In the genomic region with DNA sequence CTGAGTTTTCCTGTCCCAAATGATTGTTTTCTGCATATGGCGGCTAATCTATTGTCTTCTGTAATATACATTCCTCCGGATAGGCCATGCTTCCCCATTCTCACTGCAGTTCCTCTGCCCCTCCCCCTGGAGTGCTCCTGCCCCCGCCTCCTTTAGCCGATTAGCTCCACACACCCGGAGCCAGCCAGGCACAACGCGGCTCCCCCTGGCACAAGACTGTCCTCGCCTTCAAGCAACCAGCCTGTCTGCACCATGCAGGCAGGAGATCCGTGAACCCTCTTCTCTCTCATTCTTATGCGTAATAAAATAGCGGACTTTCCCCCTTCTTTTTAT, we compare ENCODE assay signal across 8 cellular contexts. TPM values are rescaled to one million over a fixed set of nuclear protein-coding genes. Genes with fewer than 3 reads are reported as not detected.
DNase-seq lines count a peak whose midpoint lies in the region; ATAC-seq, FAIRE-seq and TF ChIP-seq lines count a peak whose summit lies in the region.

No MANE protein-coding gene starts in this region.

- intact Hi-C loops in PC-9 (cut with micrococcal nuclease; ENCODE audit: unreplicated experiment): loop anchor here (5.0 kb wide), 1 partner anchor 62 kb away; no protein-coding TSS in a partner anchor
- intact Hi-C loops in posterior cingulate gyrus (cut with DNase I): no loop called here
- intact Hi-C loops in activated CD4-positive, alpha-beta T cell treated with anti-CD3 and anti-CD28 coated beads, Interleukin-2, amount 10 ng/mL, durations not matched to agents 24 days and 14 days (cut with micrococcal nuclease): no loop called here

- no peaks in the 10 kb centered on the region for H3K9me3 ChIP-seq in PC-9 (ENCODE audit: insufficient read depth, low read depth)

- peaks cover 2% of the 10 kb centered on the region for H3K36me3 Mint-ChIP-seq in activated CD4-positive, alpha-beta T cell treated with anti-CD3 and anti-CD28 coated beads, Interleukin-2, amount 10 ng/mL, durations not matched to agents 24 days and 14 days (ENCODE audit: low read depth)

- no peaks in the 10 kb centered on the region for H3K9me2 ChIP-seq in PC-9 (ENCODE audit: insufficient read depth)

- H3K27ac ChIP-seq in PC-9: no peak overlapping the region

- peaks cover 20% of the 10 kb centered on the region; the same call in 1 of the 2 replicates for H3F3A ChIP-seq in PC-9 (ENCODE audit: insufficient read depth, low read depth)

- peak overlapping the region; percentile 79 for H3K4me2 ChIP-seq in PC-9

- POLR2A ChIA-PET in PC-9 (lab: Charles Lee; ENCODE audit: unreplicated experiment): interaction anchor here (0.6 to 0.7 kb wide), 2 partner anchors 9 to 78 kb away, joined by 6 to 16 read pairs; no protein-coding TSS in a partner anchor

- CTCF ChIA-PET in PC-9 (lab: Charles Lee): interaction anchor here (0.7 to 0.8 kb wide), 2 partner anchors 14 to 16 kb away, joined by 3 to 4 read pairs; no protein-coding TSS in a partner anchor

- H3K4me3 ChIP-seq in PC-9: peak overlapping the region; percentile 61; the same call in 1 of the 2 replicates

- no TSS peak for BruUV-seq in PC-9 (replicated peaks; lab: Mats Ljungman, UMichigan)

- peak overlapping the region; percentile 77; the same call in 1 of the 2 replicates for H2AFZ ChIP-seq in PC-9

- no peak overlapping the region for H3K4me3 Mint-ChIP-seq in activated CD4-positive, alpha-beta T cell treated with anti-CD3 and anti-CD28 coated beads, Interleukin-2, amount 10 ng/mL, durations not matched to agents 24 days and 14 days

- no peak for TF ChIP-seq POLR2A in H54 (IDR thresholded peaks at IDR 0.05; ENCODE audit: low read depth, low read length)

- H3K27ac Mint-ChIP-seq in activated CD4-positive, alpha-beta T cell treated with anti-CD3 and anti-CD28 coated beads, Interleukin-2, amount 10 ng/mL, durations not matched to agents 24 days and 14 days: no peak overlapping the region

- peaks cover 8% of the 10 kb centered on the region for H3K4me1 Mint-ChIP-seq in activated CD4-positive, alpha-beta T cell treated with anti-CD3 and anti-CD28 coated beads, Interleukin-2, amount 10 ng/mL, durations not matched to agents 24 days and 14 days

- no peaks in the 10 kb centered on the region for H3K36me3 ChIP-seq in PC-9 (ENCODE audit: low read depth)

- no peaks in the 10 kb centered on the region for H4K20me1 ChIP-seq in PC-9 (ENCODE audit: insufficient read depth)

- no peaks in the 10 kb centered on the region for H3K27me3 ChIP-seq in PC-9 (ENCODE audit: insufficient read depth, low read depth)

- FAIRE-seq in H54 (lab: Jason Lieb, UNC): no peak

- H3K27me3 Mint-ChIP-seq in activated CD4-positive, alpha-beta T cell treated with anti-CD3 and anti-CD28 coated beads, Interleukin-2, amount 10 ng/mL, durations not matched to agents 24 days and 14 days: peaks cover 77% of the 10 kb centered on the region

- no peaks in the 10 kb centered on the region for H3K9me3 Mint-ChIP-seq in activated CD4-positive, alpha-beta T cell treated with anti-CD3 and anti-CD28 coated beads, Interleukin-2, amount 10 ng/mL, durations not matched to agents 24 days and 14 days

- no peak for ATAC-seq in esophagus mucosa

- H3K4me1 ChIP-seq in PC-9 (replicated peaks; ENCODE audit: insufficient read depth): peaks cover 30% of the 10 kb centered on the region

- peak; percentile 33 for DNase-seq in AG08396 (ENCODE audit: low spot score)
- peak; percentile 52 for DNase-seq in H54 (ENCODE audit: insufficient read length, low spot score)
- peak in 1 of 2 experiments; percentile 72 for DNase-seq in PC-9
- peak; percentile 84 for DNase-seq in globus pallidus (ENCODE audit: low spot score)
- DNase-seq in posterior cingulate gyrus: peak; percentile 53 to 96 (median 71)
- no peak for DNase-seq in NCI-H128 (lab: John Stamatoyannopoulos, UW; ENCODE audit: unreplicated experiment)
- DNase-seq in activated CD4-positive, alpha-beta T cell treated with anti-CD3 and anti-CD28 coated beads, Interleukin-2, amount 10 ng/mL, durations not matched to agents 24 days and 14 days: no peak

- no peaks in the 10 kb centered on the region for H3K79me2 ChIP-seq in PC-9 (ENCODE audit: low read depth)

- no peak for TF ChIP-seq CTCF in PC-9 (conservative IDR thresholded peaks at IDR 0.05)

RNA-seq across cellular contexts. Expression of a gene that starts 18.0 kb away (rescaled TPM):
- total RNA-seq in PC-9 (2021) (12.9 and 22.6 TPM in 2 replicates), esophagus mucosa (8.7 TPM)
- total RNA-seq in activated CD4-positive, alpha-beta T cell treated with anti-CD3 and anti-CD28 coated beads, Interleukin-2, amount 10 ng/mL, durations not matched to agents 24 days and 14 days: not detected in 2 replicates

Comparison
In these comparisons a context has a peak if more than half of its experiments do, and no peak if none do; other contexts are left out.
1. DNase-seq: peak in AG08396 (single experiment), H54 (single experiment), globus pallidus (single experiment) and posterior cingulate gyrus (10 of 10); none in NCI-H128 (single experiment) and activated CD4-positive, alpha-beta T cell treated with anti-CD3 and anti-CD28 coated beads, Interleukin-2, amount 10 ng/mL, durations not matched to agents 24 days and 14 days (single experiment).